3 cellular contexts compared by ENCODE assay signal in genomic region chr11:70065318-70066135, GRCh38.
TF ChIP-seq lines count a peak whose summit lies in the region.

No MANE protein-coding gene starts in this region.

TF ChIP-seq in H1, 55 proteins besides CTCF, POLR2A, EP300 and RAD21:
- TF ChIP-seq CHD2 (IDR thresholded peaks at IDR 0.05; ENCODE audit: low read length) (no peak), RXRA (IDR thresholded peaks at IDR 0.05; ENCODE audit: insufficient read depth, low read depth, low read length) (no peak), SAP30 (IDR thresholded peaks at IDR 0.05; ENCODE audit: insufficient read depth, insufficient replicate concordance, low read length) (no peak), SRF (IDR thresholded peaks at IDR 0.05; ENCODE audit: low read depth, low read length) (no peak), MAFK (IDR thresholded peaks at IDR 0.05; ENCODE audit: low read depth, low read length) (no peak), EZH2 (IDR thresholded peaks at IDR 0.05; ENCODE audit: low read depth, low read length, severe bottlenecking) (no peak), POU5F1 (IDR thresholded peaks at IDR 0.05; ENCODE audit: low read depth, low read length) (no peak), KDM4A (IDR thresholded peaks at IDR 0.05; ENCODE audit: low read depth, low read length, severe bottlenecking) (no peak), POLR2AphosphoS5 (IDR thresholded peaks at IDR 0.05; ENCODE audit: low read depth, low read length) (no peak), RBBP5 (IDR thresholded peaks at IDR 0.05; ENCODE audit: borderline replicate concordance, low read depth, low read length) (no peak), JUND (IDR thresholded peaks at IDR 0.05; ENCODE audit: low read length) (no peak)
TF ChIP-seq in H1: peak in this region for 0.

TF ChIP-seq in GM12891, 5 proteins besides CTCF, POLR2A, EP300 and RAD21:
- TF ChIP-seq POU2F2 (IDR thresholded peaks at IDR 0.05; ENCODE audit: low read depth, low read length) (no peak), TAF1 (IDR thresholded peaks at IDR 0.05; ENCODE audit: low read depth, low read length) (no peak), PAX5 (IDR thresholded peaks at IDR 0.05; ENCODE audit: insufficient read depth, low read length, severe bottlenecking) (no peak), SPI1 (IDR thresholded peaks at IDR 0.05; ENCODE audit: low read depth, low read length) (no peak), POLR2AphosphoS5 (IDR thresholded peaks at IDR 0.05; ENCODE audit: low read depth, low read length) (no peak)

TF ChIP-seq in GM23338, 12 proteins besides CTCF, POLR2A, EP300 and RAD21:
- TF ChIP-seq ZNF462 (CRISPR knock-in tag; IDR thresholded peaks at IDR 0.05) (no peak), REST (IDR thresholded peaks at IDR 0.05; ENCODE audit: unreplicated experiment) (no peak), NANOG (IDR thresholded peaks at IDR 0.05; ENCODE audit: borderline replicate concordance) (no peak), EZH2 (IDR thresholded peaks at IDR 0.05; ENCODE audit: low read depth, unreplicated experiment) (no peak), JUNB (IDR thresholded peaks at IDR 0.05; ENCODE audit: unreplicated experiment) (no peak), ETS1 (IDR thresholded peaks at IDR 0.05) (no peak), POLR2AphosphoS5 (IDR thresholded peaks at IDR 0.05; ENCODE audit: low read depth) (no peak), STAT1 (IDR thresholded peaks at IDR 0.05; ENCODE audit: unreplicated experiment) (no peak), EZH2phosphoT487 (IDR thresholded peaks at IDR 0.05; ENCODE audit: unreplicated experiment) (no peak), ZNF114 (CRISPR knock-in tag; IDR thresholded peaks at IDR 0.05) (no peak), CREB1 (CRISPR knock-in tag; IDR thresholded peaks at IDR 0.05; ENCODE audit: low read depth) (no peak)
